Comparison of ENCODE assay signal across 10 cellular contexts in the genomic region with DNA sequence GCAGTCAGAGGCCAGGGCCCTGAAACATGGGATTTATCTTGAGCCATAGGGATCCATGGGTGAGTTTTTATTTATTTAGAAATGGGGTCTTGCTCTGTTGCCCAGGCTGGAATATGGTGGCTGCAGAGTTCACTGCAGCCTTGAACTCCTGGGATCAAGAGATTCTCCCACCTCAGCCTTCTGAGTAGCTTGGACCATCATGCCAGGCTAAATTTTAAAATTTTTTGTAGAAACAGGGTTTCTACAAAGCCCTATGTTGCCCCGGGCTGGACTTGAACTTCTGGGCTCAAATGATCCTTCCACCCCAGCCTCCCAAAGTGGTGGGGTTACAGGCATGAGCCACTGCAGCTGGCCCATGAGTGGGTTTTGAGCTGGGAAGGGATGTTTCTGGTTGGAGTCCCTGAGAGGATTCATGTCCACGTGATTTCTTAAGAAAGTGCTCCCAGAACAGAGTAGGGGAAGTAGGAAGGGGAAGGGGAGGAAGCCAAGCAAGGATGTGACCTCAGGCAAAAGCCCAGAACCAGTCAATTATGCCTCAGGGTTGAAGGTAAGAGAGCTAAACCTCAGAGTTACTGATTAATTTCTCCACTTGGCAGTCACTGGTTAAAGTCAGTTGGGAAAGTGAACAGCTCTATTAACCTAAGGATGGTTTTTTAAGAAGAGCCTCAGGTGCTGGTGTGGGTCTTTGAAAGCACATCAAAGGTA. TPM values are rescaled to one million over a fixed set of nuclear protein-coding genes. Genes with fewer than 3 reads are reported as not detected.
DNase-seq lines count a peak whose midpoint lies in the region; ATAC-seq, FAIRE-seq and TF ChIP-seq lines count a peak whose summit lies in the region.
"Had no signal": no experiment of that assay in that cellular context is flagged by ENCODE, and none has a peak within 500 bp of the region (broad histone marks: within the 10 kb centered on the region; RNA-seq: fewer than 3 reads in every experiment).

No MANE protein-coding gene starts in this region.

- no peaks in the 10 kb centered on the region for H3K9me3 ChIP-seq in HEK293 (ENCODE audit: control insufficient read depth, insufficient read depth, low read depth, low read length)

- H3K4me3 Mint-ChIP-seq in activated naive CD8-positive, alpha-beta T cell treated with anti-CD3 and anti-CD28 coated beads, Interleukin-2, amount 50 U/mL, for 24 hours, result no peak overlapping the region

- CTCF ChIA-PET in HEK293 (lab: Yijun Ruan, JAX), result interaction anchor here (3.4 kb wide), 1 partner anchor 29 kb away, joined by 12 read pairs; no protein-coding TSS in a partner anchor

- in situ Hi-C loops in ACHN (cut with HindIII; ENCODE audit: low pct_ligation_motif_present, low pct_unique_long_range_greater_than_20kb, low sequenced_read_pairs), result no loop called here

- POLR2A ChIA-PET in HEK293 (lab: Yijun Ruan, JAX), result interaction anchor here (0.8 kb wide), 1 partner anchor 13 kb away, joined by 6 read pairs; no protein-coding TSS in a partner anchor

- no peak for ATAC-seq in activated naive CD8-positive, alpha-beta T cell treated with anti-CD3 and anti-CD28 coated beads, Interleukin-2, amount 50 U/mL, for 24 hours
- ATAC-seq: stimulated activated naive CD8-positive, alpha-beta T cell treated with anti-CD3 and anti-CD28 coated beads, Interleukin-15, Interleukin-2, amounts not matched to agents 100 U/mL and 50 U/mL, for 24 hours had no signal

- H3K4me1 ChIP-seq in HEK293 (ENCODE audit: control insufficient read depth, insufficient read depth, low read length), result peaks cover 4% of the 10 kb centered on the region

- H3K36me3 ChIP-seq in HEK293 (ENCODE audit: control insufficient read depth in 2 of 2, insufficient read depth in 1 of 2, low read length in 2 of 2), result peaks cover 0 to 44% of the 10 kb centered on the region in 2 experiments; a peak in 2 of 3 replicates

- peak overlapping the region; percentile 68 for H3K27ac Mint-ChIP-seq in activated naive CD8-positive, alpha-beta T cell treated with anti-CD3 and anti-CD28 coated beads, Interleukin-2, amount 50 U/mL, for 24 hours

- peaks cover 37% of the 10 kb centered on the region for H3K4me1 Mint-ChIP-seq in activated naive CD8-positive, alpha-beta T cell treated with anti-CD3 and anti-CD28 coated beads, Interleukin-2, amount 50 U/mL, for 24 hours

- H3K27ac ChIP-seq in HEK293 (ENCODE audit: extremely low read depth, low read depth, low read length), result no peak overlapping the region; the same call in 1 of the 2 replicates

- no peaks in the 10 kb centered on the region for H3K9me3 Mint-ChIP-seq in activated naive CD8-positive, alpha-beta T cell treated with anti-CD3 and anti-CD28 coated beads, Interleukin-2, amount 50 U/mL, for 24 hours

- no peak for TF ChIP-seq POLR2A in GM12891 (IDR thresholded peaks at IDR 0.05; ENCODE audit: low read depth, low read length)

- peak; percentile 93 for DNase-seq in ACHN
- DNase-seq in activated naive CD8-positive, alpha-beta T cell treated with anti-CD3 and anti-CD28 coated beads, Interleukin-2, amount 50 U/mL, for 24 hours, result no peak
- DNase-seq in medulla oblongata (ENCODE audit: extremely low spot score), result peak; percentile 76
- DNase-seq in GM12891 (ENCODE audit: insufficient read length, low spot score), result no peak
- no peak for DNase-seq in D721Med (ENCODE audit: insufficient read length, low spot score)
- DNase-seq in RKO (ENCODE audit: low spot score), result no peak
- DNase-seq in COR-L47 (lab: John Stamatoyannopoulos, UW), result no peak
- DNase-seq: DMS79 treated with DMSO at 0.1 percent for 48 hours; stimulated activated naive CD8-positive, alpha-beta T cell treated with anti-CD3 and anti-CD28 coated beads, Interleukin-15, Interleukin-2, amounts not matched to agents 100 U/mL and 50 U/mL, for 24 hours had no signal

- no peaks in the 10 kb centered on the region for H3K27me3 Mint-ChIP-seq in activated naive CD8-positive, alpha-beta T cell treated with anti-CD3 and anti-CD28 coated beads, Interleukin-2, amount 50 U/mL, for 24 hours

- TF ChIP-seq CTCF in HEK293 (tag by site-specific recombination; IDR thresholded peaks at IDR 0.05) (no peak), D721Med (IDR thresholded peaks at IDR 0.05; ENCODE audit: insufficient read depth, missing control alignments) (no peak)

- peaks cover 20% of the 10 kb centered on the region for H3K36me3 Mint-ChIP-seq in activated naive CD8-positive, alpha-beta T cell treated with anti-CD3 and anti-CD28 coated beads, Interleukin-2, amount 50 U/mL, for 24 hours (ENCODE audit: low read depth)

- H3K4me3 ChIP-seq in HEK293 (ENCODE audit: low read depth, low read length), result no peak overlapping the region

- FAIRE-seq in GM12891 (lab: Jason Lieb, UNC), result no peak
- FAIRE-seq in D721Med (lab: Jason Lieb, UNC), result no peak

TF ChIP-seq in HEK293, 187 proteins besides CTCF, POLR2A, EP300 and RAD21 (continues in another document):
- no peak for TF ChIP-seq ZNF211 (tag by site-specific recombination; IDR thresholded peaks at IDR 0.05; ENCODE audit: low read depth)
- TF ChIP-seq ZNF473 (tag by site-specific recombination; IDR thresholded peaks at IDR 0.05), result no peak
- TF ChIP-seq, protein P1, sequence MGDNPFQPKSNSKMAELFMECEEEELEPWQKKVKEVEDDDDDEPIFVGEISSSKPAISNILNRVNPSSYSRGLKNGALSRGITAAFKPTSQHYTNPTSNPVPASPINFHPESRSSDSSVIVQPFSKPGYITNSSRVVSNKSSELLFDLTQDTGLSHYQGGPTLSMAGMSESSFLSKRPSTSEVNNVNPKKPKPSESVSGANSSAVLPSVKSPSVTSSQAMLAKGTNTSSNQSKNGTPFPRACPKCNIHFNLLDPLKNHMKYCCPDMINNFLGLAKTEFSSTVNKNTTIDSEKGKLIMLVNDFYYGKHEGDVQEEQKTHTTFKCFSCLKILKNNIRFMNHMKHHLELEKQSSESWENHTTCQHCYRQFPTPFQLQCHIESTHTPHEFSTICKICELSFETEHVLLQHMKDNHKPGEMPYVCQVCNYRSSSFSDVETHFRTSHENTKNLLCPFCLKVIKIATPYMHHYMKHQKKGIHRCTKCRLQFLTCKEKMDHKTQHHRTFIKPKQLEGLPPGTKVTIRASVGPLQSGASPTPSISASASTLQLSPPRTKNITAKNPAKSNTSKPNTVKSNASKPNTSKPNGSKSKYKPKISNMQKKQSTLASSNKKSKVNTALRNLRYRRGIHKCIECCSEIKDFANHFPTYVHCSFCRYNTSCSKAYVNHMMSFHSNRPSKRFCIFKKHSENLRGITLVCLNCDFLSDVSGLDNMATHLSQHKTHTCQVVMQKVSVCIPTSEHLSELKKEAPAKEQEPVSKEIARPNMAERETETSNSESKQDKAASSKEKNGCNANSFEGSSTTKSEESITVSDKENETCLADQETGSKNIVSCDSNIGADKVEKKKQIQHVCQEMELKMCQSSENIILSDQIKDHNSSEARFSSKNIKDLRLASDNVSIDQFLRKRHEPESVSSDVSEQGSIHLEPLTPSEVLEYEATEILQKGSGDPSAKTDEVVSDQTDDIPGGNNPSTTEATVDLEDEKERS (tag by site-specific recombination; IDR thresholded peaks at IDR 0.05), result no peak
- 0 out of 2 replicates have a peak, but pooled peaks have one; percentile 17 for TF ChIP-seq PRDM1 (tag by site-specific recombination; IDR thresholded peaks at IDR 0.05)
- no peak for TF ChIP-seq SP3 (tag by site-specific recombination; IDR thresholded peaks at IDR 0.05)
- TF ChIP-seq ZNF843 (tag by site-specific recombination; IDR thresholded peaks at IDR 0.05), result no peak

TF ChIP-seq in GM12891, 5 proteins besides CTCF, POLR2A, EP300 and RAD21:
- TF ChIP-seq TAF1 (IDR thresholded peaks at IDR 0.05; ENCODE audit: low read depth, low read length), result no peak
- no peak for TF ChIP-seq PAX5 (IDR thresholded peaks at IDR 0.05; ENCODE audit: insufficient read depth, low read length, severe bottlenecking)
- TF ChIP-seq POU2F2 (IDR thresholded peaks at IDR 0.05; ENCODE audit: low read depth, low read length), result no peak
- no peak for TF ChIP-seq SPI1 (IDR thresholded peaks at IDR 0.05; ENCODE audit: low read depth, low read length)
- TF ChIP-seq POLR2AphosphoS5 (IDR thresholded peaks at IDR 0.05; ENCODE audit: low read depth, low read length), result no peak

RNA-seq across cellular contexts. Expression of a gene that starts 3.9 kb away (rescaled TPM):
- polyA plus RNA-seq in GM12891 (2012; ENCODE audit: low read depth, missing spikeins), result 23.9 TPM

RNA-seq across cellular contexts. Expression of a gene that starts 5.4 kb away (rescaled TPM):
- 33.7 TPM for polyA plus RNA-seq in GM12891 (2012; ENCODE audit: low read depth, missing spikeins)

RNA-seq across cellular contexts. Expression of a gene that starts 19.0 kb away (rescaled TPM):
- polyA plus RNA-seq in GM12891 (2012; ENCODE audit: low read depth, missing spikeins), result 85.3 TPM

RNA-seq across cellular contexts. Expression of a gene that starts 22.0 kb away (rescaled TPM):
- not detected for polyA plus RNA-seq in GM12891 (2012; ENCODE audit: low read depth, missing spikeins)

RNA-seq across cellular contexts. Expression of a gene that starts 24.8 kb away (rescaled TPM):
- 1.5 TPM for polyA plus RNA-seq in GM12891 (2012; ENCODE audit: low read depth, missing spikeins)

Comparison
In these comparisons a context has a peak if more than half of its experiments do, and no peak if none do; other contexts are left out.
1. DNase-seq: peak in ACHN (single experiment) and medulla oblongata (single experiment); none in activated naive CD8-positive, alpha-beta T cell treated with anti-CD3 and anti-CD28 coated beads, Interleukin-2, amount 50 U/mL, for 24 hours (single experiment), GM12891 (single experiment), D721Med (single experiment), RKO (single experiment) and COR-L47 (single experiment).